ENCODE assay signal across 29 cellular contexts in genomic region chr4:163142246-163142645, GRCh38.
"Had no signal": no experiment of that assay in that cellular context is flagged by ENCODE, and none has a peak within 500 bp of the region (broad histone marks: within the 10 kb centered on the region; RNA-seq: fewer than 3 reads in every experiment).

No MANE protein-coding gene starts in this region.

- H3K4me1 ChIP-seq: stomach, suprapubic skin, testis, thyroid gland, upper lobe of left lung, upper lobe of right lung, uterus, vagina had no signal

- DNase-seq: stimulated activated CD4-positive, alpha-beta T cell treated with anti-CD3 and anti-CD28 coated beads, Interleukin-2, amount 100 ng/mL, for 48 hours; stimulated activated CD4-positive, alpha-beta T cell treated with anti-CD3 and anti-CD28 coated beads, Interleukin-4, amount 100 ng/mL, for 1 hour; stimulated activated CD4-positive, alpha-beta T cell treated with anti-CD3 and anti-CD28 coated beads, Interleukin-4, amount 100 ng/mL, for 24 hours; stimulated activated CD4-positive, alpha-beta T cell treated with anti-CD3 and anti-CD28 coated beads, Interleukin-4, amount 100 ng/mL, for 4 hours; stimulated activated CD8-positive, alpha-beta memory T cell treated with anti-CD3 and anti-CD28 coated beads, Interleukin-4, amount 100 ng/mL, for 48 hours; stimulated activated naive B cell treated with anti-CD40 and anti-IgM and Interleukin-4, amounts not matched to agents 10 μg/mL and 1 μg/mL and 100 μg/mL, for 72 hours; stimulated activated naive CD4-positive, alpha-beta T cell; stimulated activated naive CD4-positive, alpha-beta T cell treated with Interleukin-2 at 50 U/mL for 16 hours; stimulated activated naive CD8-positive, alpha-beta T cell treated with anti-CD3 and anti-CD28 coated beads, Interleukin-15, amount 100 ng/mL, for 72 hours; stimulated activated naive CD8-positive, alpha-beta T cell treated with anti-CD3 and anti-CD28 coated beads, Interleukin-15, Interleukin-2, amounts not matched to agents 100 U/mL and 50 U/mL, for 24 hours; stomach; substantia nigra; testis; thyroid gland; tibial artery; transverse colon; trophoblast cell; upper lobe of left lung; upper lobe of right lung; uterus had no signal

- H3K4me1 Mint-ChIP-seq: stimulated activated memory B cell treated with anti-CD40 and anti-IgM and Interleukin-4, amounts not matched to agents 10 μg/mL and 1 μg/mL and 100 μg/mL, for 72 hours; stimulated activated naive B cell treated with anti-CD40 and anti-IgM and Interleukin-4, amounts not matched to agents 10 μg/mL and 1 μg/mL and 100 μg/mL, for 72 hours; stimulated activated naive CD8-positive, alpha-beta T cell treated with anti-CD3 and anti-CD28 coated beads, Interleukin-15, amount 100 ng/mL, for 72 hours had no signal

- H3K9me3 ChIP-seq: stomach, suprapubic skin, testis, thoracic aorta, thyroid gland, tibial artery, tibial nerve, transverse colon, upper lobe of left lung, upper lobe of right lung, uterus, vagina had no signal

- H3K27me3 ChIP-seq: stomach, suprapubic skin, testis, thyroid gland, tibial artery, tibial nerve, transverse colon, upper lobe of left lung, upper lobe of right lung, uterus, vagina had no signal

- H3K27me3 Mint-ChIP-seq: stimulated activated memory B cell treated with anti-CD40 and anti-IgM and Interleukin-4, amounts not matched to agents 10 μg/mL and 1 μg/mL and 100 μg/mL, for 72 hours; stimulated activated naive B cell treated with anti-CD40 and anti-IgM and Interleukin-4, amounts not matched to agents 10 μg/mL and 1 μg/mL and 100 μg/mL, for 72 hours; stimulated activated naive CD8-positive, alpha-beta T cell treated with anti-CD3 and anti-CD28 coated beads, Interleukin-15, amount 100 ng/mL, for 72 hours; stimulated activated naive CD8-positive, alpha-beta T cell treated with anti-CD3 and anti-CD28 coated beads, Interleukin-15, Interleukin-2, amounts not matched to agents 100 ng/mL and 50 ng/mL, for 24 hours; type B pancreatic cell had no signal

- FAIRE-seq: urothelium cell line had no signal

- H3K27ac ChIP-seq: stomach, suprapubic skin, testis, thoracic aorta, thyroid gland, tibial artery, tibial nerve, transverse colon, upper lobe of left lung, upper lobe of right lung, uterus, vagina had no signal

- H3K9me3 Mint-ChIP-seq: stimulated activated effector memory CD8-positive, alpha-beta T cell treated with anti-CD3 and anti-CD28 coated beads, Interleukin-12 subunit alpha, Interleukin-12 subunit beta, amount 100 ng/mL, for 72 hours; stimulated activated memory B cell treated with anti-CD40 and anti-IgM and Interleukin-4, amounts not matched to agents 10 μg/mL and 1 μg/mL and 100 μg/mL, for 72 hours; stimulated activated naive B cell treated with anti-CD40 and anti-IgM and Interleukin-4, amounts not matched to agents 10 μg/mL and 1 μg/mL and 100 μg/mL, for 72 hours; stimulated activated naive CD8-positive, alpha-beta T cell treated with anti-CD3 and anti-CD28 coated beads, Interleukin-15, amount 100 ng/mL, for 72 hours; stimulated activated naive CD8-positive, alpha-beta T cell treated with anti-CD3 and anti-CD28 coated beads, Interleukin-15, Interleukin-2, amounts not matched to agents 100 ng/mL and 50 ng/mL, for 24 hours; type B pancreatic cell had no signal

- H3K4me3 Mint-ChIP-seq: stimulated activated effector memory CD8-positive, alpha-beta T cell treated with anti-CD3 and anti-CD28 coated beads, Interleukin-12 subunit alpha, Interleukin-12 subunit beta, amount 100 ng/mL, for 72 hours; stimulated activated memory B cell treated with anti-CD40 and anti-IgM and Interleukin-4, amounts not matched to agents 10 μg/mL and 1 μg/mL and 100 μg/mL, for 72 hours; stimulated activated naive B cell treated with anti-CD40 and anti-IgM and Interleukin-4, amounts not matched to agents 10 μg/mL and 1 μg/mL and 100 μg/mL, for 72 hours; stimulated activated naive CD8-positive, alpha-beta T cell treated with anti-CD3 and anti-CD28 coated beads, Interleukin-15, amount 100 ng/mL, for 72 hours; stimulated activated naive CD8-positive, alpha-beta T cell treated with anti-CD3 and anti-CD28 coated beads, Interleukin-15, Interleukin-2, amounts not matched to agents 100 ng/mL and 50 ng/mL, for 24 hours; type B pancreatic cell had no signal

- H3K4me3 ChIP-seq: stomach, suprapubic skin, testis, thoracic aorta, thyroid gland, tibial artery, tibial nerve, transverse colon, upper lobe of left lung, upper lobe of right lung, uterus, vagina had no signal

- H3K36me3 ChIP-seq: thoracic aorta, transverse colon, uterus had no signal

- H3K27ac Mint-ChIP-seq: stimulated activated effector memory CD8-positive, alpha-beta T cell treated with anti-CD3 and anti-CD28 coated beads, Interleukin-12 subunit alpha, Interleukin-12 subunit beta, amount 100 ng/mL, for 72 hours; stimulated activated memory B cell treated with anti-CD40 and anti-IgM and Interleukin-4, amounts not matched to agents 10 μg/mL and 1 μg/mL and 100 μg/mL, for 72 hours; stimulated activated naive B cell treated with anti-CD40 and anti-IgM and Interleukin-4, amounts not matched to agents 10 μg/mL and 1 μg/mL and 100 μg/mL, for 72 hours; stimulated activated naive CD8-positive, alpha-beta T cell treated with anti-CD3 and anti-CD28 coated beads, Interleukin-15, amount 100 ng/mL, for 72 hours; stimulated activated naive CD8-positive, alpha-beta T cell treated with anti-CD3 and anti-CD28 coated beads, Interleukin-15, Interleukin-2, amounts not matched to agents 100 ng/mL and 50 ng/mL, for 24 hours; type B pancreatic cell had no signal
